15 cellular contexts compared by ENCODE assay signal in genomic region chr7:73567701-73568685, GRCh38. TPM values are rescaled to one million over a fixed set of nuclear protein-coding genes. Genes with fewer than 3 reads are reported as not detected.
DNase-seq lines count a peak whose midpoint lies in the region; ATAC-seq and TF ChIP-seq lines count a peak whose summit lies in the region.
"Had no signal": no experiment of that assay in that cellular context is flagged by ENCODE, and none has a peak within 500 bp of the region (broad histone marks: within the 10 kb centered on the region; RNA-seq: fewer than 3 reads in every experiment).

No MANE protein-coding gene starts in this region.

- H3K79me2 ChIP-seq in DND-41 (ENCODE audit: insufficient read depth, low read length): no peaks in the 10 kb centered on the region

- H3K27ac ChIP-seq in C4-2B (peak overlapping the region; percentile 14), DND-41 (ENCODE audit: low read length) (peak overlapping the region; percentile 66), RWPE1 (peak overlapping the region; percentile 20; the same call in 1 of the 2 replicates), endodermal cell (ENCODE audit: low read depth, low read length) (peak overlapping the region; percentile 53)

- H3K4me1 Mint-ChIP-seq in endodermal cell (no peaks in the 10 kb centered on the region), endothelial cell (ENCODE audit: unreplicated experiment) (no peaks in the 10 kb centered on the region)
- H3K4me1 Mint-ChIP-seq in stimulated activated effector memory CD8-positive, alpha-beta T cell treated with anti-CD3 and anti-CD28 coated beads, Interleukin-12 subunit alpha, Interleukin-12 subunit beta, amount 100 ng/mL, for 72 hours: peaks cover 29% of the 10 kb centered on the region
- H3K4me1 Mint-ChIP-seq: nephron had no signal

- no peaks in the 10 kb centered on the region for H3K9me3 ChIP-seq in DND-41 (ENCODE audit: insufficient read depth, low read length, severe bottlenecking)
- no peaks in the 10 kb centered on the region for H3K9me3 ChIP-seq in endodermal cell (ENCODE audit: control insufficient read depth, low read length)

- TF ChIP-seq CTCF in C4-2B (conservative IDR thresholded peaks at IDR 0.05) (no peak), DND-41 (IDR thresholded peaks at IDR 0.05; ENCODE audit: borderline replicate concordance, extremely low read depth, low read length, poor library complexity, severe bottlenecking) (no peak), RWPE1 (conservative IDR thresholded peaks at IDR 0.05; ENCODE audit: low read depth) (no peak), endodermal cell (conservative IDR thresholded peaks at IDR 0.05) (no peak), endothelial cell (IDR thresholded peaks at IDR 0.05; ENCODE audit: unreplicated experiment) (no peak)

- H3K27me3 ChIP-seq in DND-41 (ENCODE audit: insufficient read depth, low read length, poor library complexity) (no peaks in the 10 kb centered on the region), endodermal cell (ENCODE audit: control insufficient read depth, insufficient read depth, low read length, poor library complexity, severe bottlenecking) (no peaks in the 10 kb centered on the region)

- H2AFZ ChIP-seq in DND-41 (ENCODE audit: low read depth, low read length): no peak overlapping the region

- H3K4me3 Mint-ChIP-seq in endodermal cell (no peak overlapping the region), endothelial cell (ENCODE audit: unreplicated experiment) (no peak overlapping the region)
- H3K4me3 Mint-ChIP-seq in stimulated activated effector memory CD8-positive, alpha-beta T cell treated with anti-CD3 and anti-CD28 coated beads, Interleukin-12 subunit alpha, Interleukin-12 subunit beta, amount 100 ng/mL, for 72 hours: no peak overlapping the region
- H3K4me3 Mint-ChIP-seq: nephron had no signal

- DNase-seq in DND-41 (peak; percentile 66), RWPE1 (ENCODE audit: low spot score) (no peak), endodermal cell (no peak), HuH-7 (ENCODE audit: low spot score) (no peak), endothelial cell (ENCODE audit: low spot score) (no peak)
- DNase-seq in stimulated activated effector memory CD8-positive, alpha-beta T cell treated with anti-CD3 and anti-CD28 coated beads, Interleukin-12 subunit alpha, Interleukin-12 subunit beta, amount 100 ng/mL, for 72 hours (ENCODE audit: low spot score in 2 of 2): no peak
- DNase-seq: GF-D8; Kasumi-1; NCI-H2029; NCI-H526; Right ventricle myocardium superior; stimulated activated CD4-positive, alpha-beta T cell treated with anti-CD3 and anti-CD28 coated beads, Interleukin-2, amount 100 ng/mL, for 48 hours had no signal

- H3K4me1 ChIP-seq in DND-41 (ENCODE audit: insufficient read depth, low read length): peaks cover 39% of the 10 kb centered on the region
- H3K4me1 ChIP-seq in endodermal cell (ENCODE audit: control insufficient read depth, insufficient read depth, low read length): no peaks in the 10 kb centered on the region

- CTCF ChIA-PET in RWPE1 (lab: Yijun Ruan, JAX): interaction anchor here (0.7 kb wide), 1 partner anchor 33 kb away, joined by 4 read pairs; no protein-coding TSS in a partner anchor

- WGBS in endodermal cell (ENCODE audit: insufficient coverage in 1 of 2, insufficient read length in 1 of 2), 2 experiments: 88 to 94% methylated on average over 7 to 13 of the region's 13 CpGs

- H3K4me2 ChIP-seq in DND-41 (ENCODE audit: insufficient read depth, low read length): peak overlapping the region; percentile 31

- H3K9me3 Mint-ChIP-seq in endodermal cell: no peaks in the 10 kb centered on the region
- H3K9me3 Mint-ChIP-seq in endothelial cell (ENCODE audit: unreplicated experiment): no peaks in the 10 kb centered on the region
- no peaks in the 10 kb centered on the region for H3K9me3 Mint-ChIP-seq in stimulated activated effector memory CD8-positive, alpha-beta T cell treated with anti-CD3 and anti-CD28 coated beads, Interleukin-12 subunit alpha, Interleukin-12 subunit beta, amount 100 ng/mL, for 72 hours
- H3K9me3 Mint-ChIP-seq: nephron had no signal

- H3K36me3 Mint-ChIP-seq in endodermal cell (ENCODE audit: low read depth): peaks cover 38% of the 10 kb centered on the region
- H3K36me3 Mint-ChIP-seq in endothelial cell (ENCODE audit: low read depth, unreplicated experiment): peaks cover 28% of the 10 kb centered on the region
- peaks cover 45% of the 10 kb centered on the region for H3K36me3 Mint-ChIP-seq in stimulated activated effector memory CD8-positive, alpha-beta T cell treated with anti-CD3 and anti-CD28 coated beads, Interleukin-12 subunit alpha, Interleukin-12 subunit beta, amount 100 ng/mL, for 72 hours

- H3K36me3 ChIP-seq in DND-41 (ENCODE audit: insufficient read depth, low read length): peaks cover 37% of the 10 kb centered on the region
- H3K36me3 ChIP-seq in endodermal cell (ENCODE audit: control insufficient read depth, insufficient read depth, low read length): peaks cover 42% of the 10 kb centered on the region

- peaks cover 10% of the 10 kb centered on the region for H3K27me3 Mint-ChIP-seq in endodermal cell (ENCODE audit: insufficient read depth)
- H3K27me3 Mint-ChIP-seq in endothelial cell (ENCODE audit: unreplicated experiment): no peaks in the 10 kb centered on the region

- peak; percentile 86 for ATAC-seq in DND-41 (ENCODE audit: insufficient read depth, low read depth)
- no peak for ATAC-seq in stimulated activated effector memory CD8-positive, alpha-beta T cell treated with anti-CD3 and anti-CD28 coated beads, Interleukin-12 subunit alpha, Interleukin-12 subunit beta, amount 100 ng/mL, for 72 hours

- peaks cover 6% of the 10 kb centered on the region; the same call in 1 of the 2 replicates for H4K20me1 ChIP-seq in DND-41 (ENCODE audit: insufficient read depth, low read length)

- POLR2A ChIA-PET in RWPE1 (lab: Yijun Ruan, JAX; ENCODE audit: low non-redundant PET): interaction anchor here (0.9 kb wide), 1 partner anchor 69 kb away, joined by 5 read pairs; no protein-coding TSS in a partner anchor

- H3K9ac ChIP-seq in DND-41 (ENCODE audit: low read depth, low read length): peak overlapping the region; percentile 8; the same call in 1 of the 2 replicates
- H3K9ac ChIP-seq in endodermal cell (ENCODE audit: extremely low read depth, low read length, poor library complexity, severe bottlenecking): no peak overlapping the region

- H3K4me3 ChIP-seq in DND-41 (ENCODE audit: low read depth in 1 of 2, low read length in 2 of 2): no peak overlapping the region
- no peak overlapping the region for H3K4me3 ChIP-seq in endodermal cell (ENCODE audit: low read length)

- H3K27ac Mint-ChIP-seq in endodermal cell: no peak overlapping the region
- no peak overlapping the region for H3K27ac Mint-ChIP-seq in endothelial cell (ENCODE audit: unreplicated experiment)
- H3K27ac Mint-ChIP-seq in stimulated activated effector memory CD8-positive, alpha-beta T cell treated with anti-CD3 and anti-CD28 coated beads, Interleukin-12 subunit alpha, Interleukin-12 subunit beta, amount 100 ng/mL, for 72 hours: no peak overlapping the region
- H3K27ac Mint-ChIP-seq: nephron had no signal

RNA-seq across cellular contexts. Expression of gene TBL2, which starts 10.4 kb away (rescaled TPM):
- total RNA-seq in endodermal cell (10 to 100 TPM; 55.7 to 59.7 TPM), endothelial cell (ENCODE audit: unreplicated experiment) (22.4 TPM)
- 43.4 TPM for polyA plus RNA-seq in endodermal cell (2013, experiment 1 of 2)
- polyA plus RNA-seq in endodermal cell (2013, experiment 2 of 2): 37.8 TPM

RNA-seq across cellular contexts. Expression of gene BCL7B, which starts 10.5 kb away (rescaled TPM):
- total RNA-seq in endodermal cell (10 to 100 TPM; 31.0 to 37.7 TPM), endothelial cell (ENCODE audit: unreplicated experiment) (38.6 TPM)
- polyA plus RNA-seq in endodermal cell (2013, experiment 1 of 2): 36.9 TPM
- polyA plus RNA-seq in endodermal cell (2013, experiment 2 of 2): 33.5 TPM

RNA-seq across cellular contexts. Expression of gene BAZ1B, which starts 45.9 kb away (rescaled TPM):
- total RNA-seq in endodermal cell (10 to 100 TPM; 66.4 to 72.1 TPM), endothelial cell (ENCODE audit: unreplicated experiment) (56.5 TPM)
- 66.2 TPM for polyA plus RNA-seq in endodermal cell (2013, experiment 1 of 2)
- polyA plus RNA-seq in endodermal cell (2013, experiment 2 of 2): 64.1 TPM

RNA-seq across cellular contexts. Expression of gene MLXIPL, which starts 56.3 kb away (rescaled TPM):
- total RNA-seq in endodermal cell: 10 to 100 TPM; 39.7 to 58.0 TPM
- 5.2 TPM for polyA plus RNA-seq in endodermal cell (2013, experiment 1 of 2)
- 2.8 TPM for polyA plus RNA-seq in endodermal cell (2013, experiment 2 of 2)
- total RNA-seq in endothelial cell (ENCODE audit: unreplicated experiment): 8.7 TPM
- total RNA-seq: fibroblast of villous mesenchyme had no signal

Comparison
In these comparisons a context has a peak if more than half of its experiments do, and no peak if none do; other contexts are left out.
1. H3K27ac ChIP-seq: peak in every context shown above with its lines; median percentile 66 in DND-41; 53 in endodermal cell; 20 in RWPE1; 14 in C4-2B.